21 cellular contexts compared by ENCODE assay signal in genomic region chr11:119859684-119860083, GRCh38.
"Had no signal": no experiment of that assay in that cellular context is flagged by ENCODE, and none has a peak within 500 bp of the region (broad histone marks: within the 10 kb centered on the region; RNA-seq: fewer than 3 reads in every experiment).

No MANE protein-coding gene starts in this region.

- H3K27me3 ChIP-seq: ovary, uterus had no signal

- DNase-seq: activated CD4-positive, alpha-beta T cell treated with anti-CD3 and anti-CD28 coated beads for 1 hour; activated CD8-positive, alpha-beta memory T cell treated with anti-CD3 and anti-CD28 coated beads, Interleukin-2, amount 10 ng/mL, durations not matched to agents 7 days and 5 days; activated CD8-positive, alpha-beta T cell treated with anti-CD3 and anti-CD28 coated beads, Interleukin-2, amount 10 ng/mL, durations not matched to agents 7 days and 5 days; activated naive CD4-positive, alpha-beta T cell; activated T-cell treated with anti-CD3 and anti-CD28 coated beads for 4 hours; activated T-cell treated with anti-CD3 and anti-CD28 coated beads, Interleukin-2, amount 50 U/mL, for 72 hours; foreskin keratinocyte; mammary epithelial cell; naive B cell; nephron progenitor cell; ovary; retina; stimulated activated CD4-positive, alpha-beta T cell treated with anti-CD3 and anti-CD28 coated beads, Interleukin-2, amount 100 ng/mL, for 48 hours; stimulated activated naive CD4-positive, alpha-beta T cell treated with Interleukin-2 at 50 U/mL for 16 hours; T-helper 2 cell; uterus had no signal

- H3K27ac ChIP-seq: esophagus muscularis mucosa, foreskin keratinocyte, ovary, prostate gland, thoracic aorta, uterus had no signal

- H3K4me1 ChIP-seq: prostate gland, uterus had no signal

- H3K4me3 ChIP-seq: esophagus muscularis mucosa, ovary, prostate gland, thoracic aorta, uterus had no signal

- ATAC-seq: activated CD8-positive, alpha-beta memory T cell treated with anti-CD3 and anti-CD28 coated beads, Interleukin-2, amount 10 ng/mL, durations not matched to agents 7 days and 5 days; activated CD8-positive, alpha-beta T cell treated with anti-CD3 and anti-CD28 coated beads, Interleukin-2, amount 10 ng/mL, durations not matched to agents 7 days and 5 days; activated naive CD4-positive, alpha-beta T cell treated with anti-CD3 and anti-CD28 coated beads, Interleukin-2, amount 50 U/mL, for 72 hours; activated T-cell treated with anti-CD3 and anti-CD28 coated beads, Interleukin-2, amount 50 U/mL, for 72 hours; foreskin keratinocyte; WTC11 had no signal

- H3K9me3 ChIP-seq: esophagus muscularis mucosa, ovary, prostate gland, thoracic aorta, uterus had no signal

- H3K36me3 ChIP-seq: esophagus muscularis mucosa, ovary, prostate gland, thoracic aorta, uterus had no signal
